In genomic region chr7:128065872-128066271, GRCh38 we compare ENCODE assay signal across 17 cellular contexts. TPM values are rescaled to one million over a fixed set of nuclear protein-coding genes. Genes with fewer than 3 reads are reported as not detected.
A peak's percentile ranks its signal among the peaks of the same experiment; 100 is the strongest.
DNase-seq lines count a peak whose midpoint lies in the region; FAIRE-seq and TF ChIP-seq lines count a peak whose summit lies in the region.
"Had no signal": no experiment of that assay in that cellular context is flagged by ENCODE, and none has a peak within 500 bp of the region (broad histone marks: within the 10 kb centered on the region; RNA-seq: fewer than 3 reads in every experiment).

No MANE protein-coding gene starts in this region.

- no peaks in the 10 kb centered on the region for H3K36me3 Mint-ChIP-seq in brain
- no peaks in the 10 kb centered on the region for H3K36me3 Mint-ChIP-seq in glutamatergic neuron (ENCODE audit: unreplicated experiment)

- H3K27me3 Mint-ChIP-seq in brain (peaks cover 3% of the 10 kb centered on the region), glutamatergic neuron (ENCODE audit: unreplicated experiment) (no peaks in the 10 kb centered on the region)
- H3K27me3 Mint-ChIP-seq: CD4-positive, CD25-positive, alpha-beta regulatory T cell had no signal

- H3K9me3 ChIP-seq in small intestine (ENCODE audit: control insufficient read depth, low read depth), result no peaks in the 10 kb centered on the region
- H3K9me3 ChIP-seq in smooth muscle cell (replicated peaks; ENCODE audit: low read depth), result no peaks in the 10 kb centered on the region
- H3K9me3 ChIP-seq: A549, BLaER1 had no signal

- 73 to 79% (median 76%) methylated on average over 7 of the region's 7 CpGs for WGBS in small intestine, 3 donors
- WGBS in smooth muscle cell (ENCODE audit: low lambda C conversion rate), result 78% methylated on average over 6 of the region's 7 CpGs

- no peaks in the 10 kb centered on the region for H3K9me3 Mint-ChIP-seq in brain
- peaks cover 18% of the 10 kb centered on the region for H3K9me3 Mint-ChIP-seq in glutamatergic neuron (ENCODE audit: unreplicated experiment)
- H3K9me3 Mint-ChIP-seq: CD4-positive, CD25-positive, alpha-beta regulatory T cell had no signal

- H3K4me3 Mint-ChIP-seq in brain (no peak overlapping the region), glutamatergic neuron (ENCODE audit: unreplicated experiment) (peak overlapping the region; percentile 57)
- H3K4me3 Mint-ChIP-seq: CD4-positive, CD25-positive, alpha-beta regulatory T cell had no signal

- FAIRE-seq in small intestine (lab: Jason Lieb, UNC), result no peak
- FAIRE-seq: A549, GM12878, GM18507, H54 had no signal

- H3K27ac Mint-ChIP-seq in brain (peak overlapping the region in 3 of 5 experiments; percentile 65 to 81 (median 74)), glutamatergic neuron (ENCODE audit: unreplicated experiment) (peak overlapping the region; percentile 38)
- H3K27ac Mint-ChIP-seq: CD4-positive, CD25-positive, alpha-beta regulatory T cell had no signal

- no peaks in the 10 kb centered on the region for H3F3A ChIP-seq in smooth muscle cell (ENCODE audit: low read depth)

- H3K27me3 ChIP-seq in small intestine (ENCODE audit: control insufficient read depth in 2 of 2, insufficient read depth in 2 of 2, low read length in 2 of 2), result no peaks in the 10 kb centered on the region
- no peaks in the 10 kb centered on the region for H3K27me3 ChIP-seq in smooth muscle cell (ENCODE audit: low read depth)
- H3K27me3 ChIP-seq: BLaER1 had no signal

- H3K4me1 ChIP-seq in small intestine (ENCODE audit: control insufficient read depth in 2 of 2, insufficient read depth in 1 of 2, low read depth in 1 of 2, low read length in 1 of 2) (no peaks in the 10 kb centered on the region), smooth muscle cell (ENCODE audit: low read depth) (peaks cover 6% of the 10 kb centered on the region)
- H3K4me1 ChIP-seq: A549 had no signal

- no peak overlapping the region for H3K27ac ChIP-seq in small intestine (ENCODE audit: low read depth in 1 of 2, low read length in 1 of 2)
- no peak overlapping the region for H3K27ac ChIP-seq in smooth muscle cell (ENCODE audit: low read depth)
- H3K27ac ChIP-seq: A549, BLaER1, GM23248, HL-60 had no signal

- peaks cover 100% of the 10 kb centered on the region for H4K20me1 ChIP-seq in smooth muscle cell (ENCODE audit: low read depth)

- H3K4me3 ChIP-seq in small intestine (ENCODE audit: low read depth in 1 of 2, low read length in 2 of 2), result no peak overlapping the region
- no peak overlapping the region for H3K4me3 ChIP-seq in smooth muscle cell
- H3K4me3 ChIP-seq: A549, BLaER1, GM12878, GM23248 had no signal

- H3K4me2 ChIP-seq in smooth muscle cell, result no peak overlapping the region
- H3K4me2 ChIP-seq: A549, BLaER1 had no signal

- no peak overlapping the region for H2AFZ ChIP-seq in smooth muscle cell (ENCODE audit: low read depth)
- H2AFZ ChIP-seq: GM23248 had no signal

- no peak overlapping the region for H3K9ac ChIP-seq in smooth muscle cell (ENCODE audit: low read depth)
- H3K9ac ChIP-seq: BLaER1, GM23248 had no signal

- H3K36me3 ChIP-seq in small intestine (ENCODE audit: control insufficient read depth in 2 of 2, insufficient read depth in 2 of 2, low read length in 2 of 2) (no peaks in the 10 kb centered on the region), smooth muscle cell (ENCODE audit: low read depth) (no peaks in the 10 kb centered on the region)

- no peak for TF ChIP-seq CTCF in brain (conservative IDR thresholded peaks at IDR 0.05)
- TF ChIP-seq CTCF in glutamatergic neuron (IDR thresholded peaks at IDR 0.05; ENCODE audit: partially characterized antibody, unreplicated experiment), result no peak
- TF ChIP-seq CTCF in smooth muscle cell (IDR thresholded peaks at IDR 0.05; ENCODE audit: borderline replicate concordance, insufficient read depth, poor library complexity, severe bottlenecking), result no peak

- H3K4me1 Mint-ChIP-seq in brain (peaks cover 52% of the 10 kb centered on the region), glutamatergic neuron (ENCODE audit: low read depth, unreplicated experiment) (peaks cover 41% of the 10 kb centered on the region)

- DNase-seq in HuH-7 (ENCODE audit: low spot score), result peak; percentile 29
- no peak for DNase-seq in glutamatergic neuron
- peak; percentile 7 for DNase-seq in small intestine
- no peak for DNase-seq in AG08395 (ENCODE audit: low spot score)
- DNase-seq in CD1c-positive myeloid dendritic cell (ENCODE audit: extremely low spot score), result no peak
- no peak for DNase-seq in smooth muscle cell (lab: John Stamatoyannopoulos, UW; ENCODE audit: unreplicated experiment)
- DNase-seq: CD4-positive, CD25-positive, alpha-beta regulatory T cell; DMS53; GM23248; IMR-90 had no signal

- H3K79me2 ChIP-seq in smooth muscle cell (ENCODE audit: low read depth), result no peaks in the 10 kb centered on the region

RNA-seq across cellular contexts. Expression of gene LRRC4, which starts 34.6 kb away (rescaled TPM):
- polyA plus RNA-seq in brain (ENCODE audit: insufficient read depth, low read depth, low replicate concordance), result 7.8 TPM
- 60.0 TPM for total RNA-seq in glutamatergic neuron (ENCODE audit: unreplicated experiment)
- under 1 TPM; 0.27 to 0.91 (median 0.67) TPM for polyA plus RNA-seq in small intestine
- total RNA-seq in smooth muscle cell, result not detected in 2 replicates
- polyA plus RNA-seq in smooth muscle cell, result 0.25 TPM in 1 of 2 replicates, not detected in the other
- total RNA-seq: CD4-positive, CD25-positive, alpha-beta regulatory T cell had no signal
- polyA plus RNA-seq: A549 had no signal

Comparison
In these comparisons a context has a peak if more than half of its experiments do, and no peak if none do; other contexts are left out.
1. DNase-seq: peak in HuH-7 (single experiment) and small intestine (single experiment); none in glutamatergic neuron (single experiment), AG08395 (single experiment), CD1c-positive myeloid dendritic cell (single experiment) and smooth muscle cell (single experiment).